8 cellular contexts compared by ENCODE assay signal in genomic region chr18:31943895-31944816, GRCh38. TPM values are rescaled to one million over a fixed set of nuclear protein-coding genes. Genes with fewer than 3 reads are reported as not detected.
DNase-seq lines count a peak whose midpoint lies in the region; ATAC-seq and FAIRE-seq lines count a peak whose summit lies in the region.

No MANE protein-coding gene starts in this region.

- H3K27me3 Mint-ChIP-seq in T-helper 1 cell treated with Interleukin-12 subunit alpha and Interleukin-12 subunit beta and Interleukin-4 antibody, amounts not matched to agents 30 μg/mL and 1 μg/mL, for 36 hours (ENCODE audit: low read depth), result no peaks in the 10 kb centered on the region

- peak overlapping the region; percentile 100 for H3K4me3 Mint-ChIP-seq in T-helper 1 cell treated with Interleukin-12 subunit alpha and Interleukin-12 subunit beta and Interleukin-4 antibody, amounts not matched to agents 30 μg/mL and 1 μg/mL, for 36 hours

- FAIRE-seq in frontal cortex (lab: Jason Lieb, UNC), result no peak

- ATAC-seq in activated naive CD4-positive, alpha-beta T cell treated with anti-CD3 and anti-CD28 coated beads, Interleukin-2, amount 50 U/mL, for 72 hours, result no peak

- peaks cover 33% of the 10 kb centered on the region for H3K4me1 Mint-ChIP-seq in T-helper 1 cell treated with Interleukin-12 subunit alpha and Interleukin-12 subunit beta and Interleukin-4 antibody, amounts not matched to agents 30 μg/mL and 1 μg/mL, for 36 hours (ENCODE audit: low read depth)

- peak overlapping the region; percentile 98 for H3K27ac Mint-ChIP-seq in T-helper 1 cell treated with Interleukin-12 subunit alpha and Interleukin-12 subunit beta and Interleukin-4 antibody, amounts not matched to agents 30 μg/mL and 1 μg/mL, for 36 hours
- H3K27ac Mint-ChIP-seq in activated naive CD4-positive, alpha-beta T cell treated with anti-CD3 and anti-CD28 coated beads, Interleukin-2, amount 50 U/mL, for 72 hours, result peak overlapping the region; percentile 81 to 96

- H3K36me3 Mint-ChIP-seq in T-helper 1 cell treated with Interleukin-12 subunit alpha and Interleukin-12 subunit beta and Interleukin-4 antibody, amounts not matched to agents 30 μg/mL and 1 μg/mL, for 36 hours (ENCODE audit: low read depth), result peaks cover 5% of the 10 kb centered on the region
- H3K36me3 Mint-ChIP-seq in activated naive CD4-positive, alpha-beta T cell treated with anti-CD3 and anti-CD28 coated beads, Interleukin-2, amount 50 U/mL, for 72 hours, result peaks cover 9 to 15% of the 10 kb centered on the region in 2 donors

- DNase-seq in T-helper 1 cell (no peak), inferior parietal cortex (ENCODE audit: extremely low spot score) (peak; percentile 20), substantia nigra (lab: John Stamatoyannopoulos, UW) (no peak), AML-193 (lab: John Stamatoyannopoulos, UW) (no peak), DMS53 (lab: John Stamatoyannopoulos, UW) (no peak), frontal cortex (ENCODE audit: low spot score in 2 of 2) (no peak)
- DNase-seq in activated naive CD4-positive, alpha-beta T cell treated with anti-CD3 and anti-CD28 coated beads, Interleukin-2, amount 50 U/mL, for 72 hours (ENCODE audit: low spot score in 2 of 2), result no peak

- H3K9me3 Mint-ChIP-seq in T-helper 1 cell treated with Interleukin-12 subunit alpha and Interleukin-12 subunit beta and Interleukin-4 antibody, amounts not matched to agents 30 μg/mL and 1 μg/mL, for 36 hours, result no peaks in the 10 kb centered on the region
- no peaks in the 10 kb centered on the region for H3K9me3 Mint-ChIP-seq in activated naive CD4-positive, alpha-beta T cell treated with anti-CD3 and anti-CD28 coated beads, Interleukin-2, amount 50 U/mL, for 72 hours

- H3K27ac ChIP-seq in substantia nigra (ENCODE audit: low read depth, low read length, poor library complexity, severe bottlenecking), result peak overlapping the region; percentile 71

RNA-seq across cellular contexts. Expression of gene TRAPPC8, which starts 1.2 kb away (rescaled TPM):
- total RNA-seq in activated naive CD4-positive, alpha-beta T cell treated with anti-CD3 and anti-CD28 coated beads, Interleukin-2, amount 50 U/mL, for 72 hours, result 10 to 100 TPM; 29.8 to 36.3 TPM
- 106 TPM for total RNA-seq in frontal cortex
